Comparison of ENCODE assay signal across 11 cellular contexts in the genomic region with DNA sequence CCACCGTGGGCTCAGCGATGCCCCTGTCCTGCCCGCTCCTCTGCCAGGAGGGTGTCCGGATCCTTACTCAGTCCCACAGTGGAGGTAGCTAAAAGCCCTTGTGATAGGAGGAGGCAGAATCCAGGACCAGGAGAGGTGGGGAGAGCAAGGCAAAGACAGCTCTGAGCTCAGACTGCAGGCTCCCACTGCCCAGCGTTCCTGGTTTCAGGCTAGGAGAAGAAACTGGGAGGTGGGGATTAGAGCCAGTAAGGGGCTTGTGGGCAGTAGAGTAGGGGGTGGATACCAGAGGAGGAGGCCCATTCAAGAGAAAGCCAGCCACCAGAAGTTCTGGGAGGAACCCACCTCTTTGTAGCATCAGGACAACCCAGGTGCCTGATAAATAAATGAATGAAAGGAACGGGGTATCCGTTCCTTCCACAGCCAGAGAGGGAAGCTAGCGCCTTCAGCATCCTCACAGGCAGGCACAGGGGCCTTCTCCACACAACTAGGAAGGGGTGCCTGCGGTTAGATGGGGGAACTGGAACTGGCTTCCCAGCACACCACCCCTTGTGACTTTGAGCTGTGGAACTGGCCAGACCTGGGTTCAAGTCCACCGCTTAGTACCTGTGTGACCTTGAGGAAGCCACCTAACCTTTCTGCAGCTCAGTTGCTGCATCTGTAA. TPM values are rescaled to one million over a fixed set of nuclear protein-coding genes. Genes with fewer than 3 reads are reported as not detected.
DNase-seq lines count a peak whose midpoint lies in the region; TF ChIP-seq lines count a peak whose summit lies in the region.
"Had no signal": no experiment of that assay in that cellular context is flagged by ENCODE, and none has a peak within 500 bp of the region (broad histone marks: within the 10 kb centered on the region; RNA-seq: fewer than 3 reads in every experiment).

No MANE protein-coding gene starts in this region.

- DNase-seq in effector memory CD4-positive, alpha-beta T cell = no peak
- DNase-seq in stimulated activated CD8-positive, alpha-beta memory T cell treated with anti-CD3 and anti-CD28 coated beads, Interleukin-4, amount 100 ng/mL, for 48 hours = peak; percentile 68
- DNase-seq in hippocampal formation (lab: John Stamatoyannopoulos, UW) (no peak), globus pallidus (ENCODE audit: low spot score) (no peak), thyroid gland (no peak)
- DNase-seq: anterior cingulate cortex, foreskin melanocyte, NCI-H446, Right ventricle myocardium superior had no signal

- TF ChIP-seq POLR2A in thyroid gland (IDR thresholded peaks at IDR 0.05) = no peak

- WGBS in thyroid gland, 2 donors = 86 to 89% methylated on average over 10 of the region's 10 CpGs

- H3K36me3 ChIP-seq in SU-DHL-6 (ENCODE audit: low read length) (no peaks in the 10 kb centered on the region), thyroid gland (no peaks in the 10 kb centered on the region)
- no peaks in the 10 kb centered on the region for H3K36me3 ChIP-seq in effector memory CD4-positive, alpha-beta T cell (ENCODE audit: control insufficient read depth, insufficient read depth, low read length)

- H3K27ac ChIP-seq in SU-DHL-6 (ENCODE audit: low read depth, low read length) (peak overlapping the region; percentile 91), thyroid gland (no peak overlapping the region)
- H3K27ac ChIP-seq in effector memory CD4-positive, alpha-beta T cell (ENCODE audit: insufficient read depth, low read length, poor library complexity, severe bottlenecking) = peak overlapping the region; percentile 83

- no peaks in the 10 kb centered on the region for H3K9me3 ChIP-seq in SU-DHL-6 (ENCODE audit: insufficient read depth, low read length)
- no peaks in the 10 kb centered on the region for H3K9me3 ChIP-seq in effector memory CD4-positive, alpha-beta T cell (ENCODE audit: control insufficient read depth, low read length)
- H3K9me3 ChIP-seq in thyroid gland = no peaks in the 10 kb centered on the region

- no peaks in the 10 kb centered on the region for H3K9me2 ChIP-seq in SU-DHL-6 (replicated peaks; ENCODE audit: insufficient read depth, low read length)

- H3K4me3 ChIP-seq in GM12875 (ENCODE audit: low read depth, low read length) (peak overlapping the region; percentile 83), SU-DHL-6 (ENCODE audit: insufficient read depth, low read length, poor library complexity, severe bottlenecking) (peak overlapping the region; percentile 58), thyroid gland (replicated peaks in 1 of 3) (no peak overlapping the region)
- H3K4me3 ChIP-seq in effector memory CD4-positive, alpha-beta T cell (ENCODE audit: insufficient read depth, low read depth, low read length, poor library complexity, severe bottlenecking) = peak overlapping the region; percentile 62

- H3K4me1 ChIP-seq in effector memory CD4-positive, alpha-beta T cell (ENCODE audit: control insufficient read depth, insufficient read depth, low read length, poor library complexity, severe bottlenecking) = peaks cover 58% of the 10 kb centered on the region
- peaks cover 0 to 16% of the 10 kb centered on the region in 2 donors for H3K4me1 ChIP-seq in thyroid gland

- peak overlapping the region; percentile 69 for H3K9ac ChIP-seq in SU-DHL-6 (ENCODE audit: low read length)

- H3F3A ChIP-seq in SU-DHL-6 (ENCODE audit: insufficient read depth) = peaks cover 41% of the 10 kb centered on the region

- intact Hi-C loops in thyroid gland (cut with DNase I) = no loop called here

- H3K27me3 ChIP-seq in SU-DHL-6 (ENCODE audit: low read length) = no peaks in the 10 kb centered on the region
- H3K27me3 ChIP-seq in effector memory CD4-positive, alpha-beta T cell (replicated peaks; ENCODE audit: control insufficient read depth, insufficient read depth, low read length, poor library complexity, severe bottlenecking) = no peaks in the 10 kb centered on the region
- no peaks in the 10 kb centered on the region for H3K27me3 ChIP-seq in thyroid gland

- TF ChIP-seq CTCF in GM12875 (IDR thresholded peaks at IDR 0.05; ENCODE audit: borderline replicate concordance, insufficient read depth, low read depth, low read length) (no peak), SU-DHL-6 (IDR thresholded peaks at IDR 0.05; ENCODE audit: insufficient read depth, low read length, poor library complexity, severe bottlenecking) (no peak), thyroid gland (IDR thresholded peaks at IDR 0.05) (no peak)

- peaks cover 21% of the 10 kb centered on the region; the same call in 1 of the 2 replicates for H3K79me2 ChIP-seq in SU-DHL-6 (ENCODE audit: insufficient read depth, low read length)

- H3K4me2 ChIP-seq in SU-DHL-6 (ENCODE audit: low read depth, low read length, poor library complexity, severe bottlenecking) = peak overlapping the region; percentile 83

- no peak overlapping the region for H2AFZ ChIP-seq in SU-DHL-6 (ENCODE audit: low read depth, low read length, severe bottlenecking)

- H4K20me1 ChIP-seq in SU-DHL-6 (ENCODE audit: low read depth, low read length) = no peaks in the 10 kb centered on the region

RNA-seq across cellular contexts. Expression of gene IL21R, which starts 2.3 kb away (rescaled TPM):
- total RNA-seq in thyroid gland = under 1 TPM; 0.11 to 0.88 (median 0.32) TPM

Comparison
In these comparisons a context has a peak if more than half of its experiments do, and no peak if none do; other contexts are left out.
1. H3K4me3 ChIP-seq: peak in GM12875 (single experiment), SU-DHL-6 (single experiment) and effector memory CD4-positive, alpha-beta T cell (single experiment); none in thyroid gland (0 of 3).
2. H3K27ac ChIP-seq: peak in SU-DHL-6 (single experiment) and effector memory CD4-positive, alpha-beta T cell (single experiment); none in thyroid gland (0 of 3).